10 cellular contexts compared by ENCODE assay signal in the genomic region with DNA sequence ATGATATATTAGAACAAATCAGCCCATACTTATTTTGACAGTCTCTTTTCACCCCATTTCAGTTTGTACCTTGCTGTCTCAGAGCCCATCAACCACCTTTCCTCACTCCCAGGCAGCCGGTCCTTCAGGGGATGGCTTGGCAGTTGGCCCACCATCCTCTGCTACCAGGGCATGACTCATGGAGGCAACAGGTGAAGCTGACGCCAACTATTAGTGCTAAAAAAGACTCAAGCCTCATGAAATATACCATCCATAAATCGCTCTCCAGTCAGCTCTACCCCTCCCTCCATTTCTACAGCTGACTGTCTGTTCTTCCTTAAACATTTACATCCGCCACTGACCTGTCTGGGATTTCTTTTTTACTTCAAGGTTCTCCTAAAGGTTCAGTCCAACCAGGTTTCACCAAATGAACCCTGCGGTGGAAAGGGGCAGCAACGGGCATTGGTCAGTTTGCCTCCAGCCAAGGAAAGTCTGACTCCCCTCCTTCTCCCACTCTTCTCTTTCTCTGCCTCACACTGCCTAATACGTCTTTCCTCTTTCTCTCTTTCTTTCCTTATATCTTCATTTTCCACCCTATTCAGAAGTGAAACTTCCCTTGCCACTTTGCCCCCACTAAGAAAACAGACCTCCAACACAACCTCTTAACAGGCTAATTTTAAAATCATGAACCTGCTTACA.
DNase-seq lines count a peak whose midpoint lies in the region; ATAC-seq and TF ChIP-seq lines count a peak whose summit lies in the region.
"Had no signal": no experiment of that assay in that cellular context is flagged by ENCODE, and none has a peak within 500 bp of the region (broad histone marks: within the 10 kb centered on the region; RNA-seq: fewer than 3 reads in every experiment).

No MANE protein-coding gene starts in this region.

- POLR2A ChIA-PET in naive thymus-derived CD8-positive, alpha-beta T cell (lab: Charles Lee), result interaction anchor here (1.4 kb wide), 1 partner anchor 17 kb away, joined by 3 read pairs; no protein-coding TSS in a partner anchor

- peaks cover 16% of the 10 kb centered on the region for H4K20me1 ChIP-seq in KMS-11 (ENCODE audit: insufficient read depth)

- H3K27ac ChIP-seq in KMS-11, result no peak overlapping the region; the same call in 1 of the 2 replicates

- H3K4me2 ChIP-seq in KMS-11, result peak overlapping the region; percentile 33; the same call in 1 of the 2 replicates

- peaks cover 49% of the 10 kb centered on the region for H3K36me3 Mint-ChIP-seq in activated naive CD8-positive, alpha-beta T cell
- H3K36me3 Mint-ChIP-seq in naive thymus-derived CD8-positive, alpha-beta T cell, result peaks cover 23 to 82% (median 55%) of the 10 kb centered on the region in 3 donors

- H2AFZ ChIP-seq in KMS-11 (ENCODE audit: low read depth), result no peak overlapping the region

- H3K4me1 ChIP-seq in KMS-11 (ENCODE audit: low read depth, poor library complexity, severe bottlenecking), result peaks cover 77% of the 10 kb centered on the region

- ATAC-seq in naive thymus-derived CD8-positive, alpha-beta T cell, result no peak
- ATAC-seq in GM18873 (IDR thresholded peaks at IDR 0.05; ENCODE audit: low FRiP score, unreplicated experiment) (no peak), omental fat pad (ENCODE audit: low FRiP score) (no peak)

- peaks cover 100% of the 10 kb centered on the region for H3K79me2 ChIP-seq in KMS-11 (ENCODE audit: insufficient read depth, low read depth)

- H3K27me3 Mint-ChIP-seq in activated naive CD8-positive, alpha-beta T cell, result no peaks in the 10 kb centered on the region
- H3K27me3 Mint-ChIP-seq in naive thymus-derived CD8-positive, alpha-beta T cell, result no peaks in the 10 kb centered on the region

- no peaks in the 10 kb centered on the region for H3K27me3 ChIP-seq in KMS-11 (ENCODE audit: insufficient read depth, low read depth)

- peak overlapping the region; percentile 46 for H3K27ac Mint-ChIP-seq in activated naive CD8-positive, alpha-beta T cell
- peak overlapping the region in 7 of 10 donors; percentile 9 to 78 (median 29) for H3K27ac Mint-ChIP-seq in naive thymus-derived CD8-positive, alpha-beta T cell

- peak; percentile 88 for DNase-seq in DMS53 (lab: John Stamatoyannopoulos, UW)
- no peak for DNase-seq in naive thymus-derived CD8-positive, alpha-beta T cell
- DNase-seq in stimulated activated CD4-positive, alpha-beta T cell treated with anti-CD3 and anti-CD28 coated beads, Interleukin-12 subunit alpha, Interleukin-12 subunit beta, amount 100 ng/mL, for 4 hours, result no peak
- DNase-seq in omental fat pad (ENCODE audit: low spot score), result no peak
- DNase-seq in activated CD4-positive, alpha-beta T cell treated with anti-CD3 and anti-CD28 coated beads for 1 hour, result no peak
- DNase-seq: activated CD4-positive, alpha-beta T cell treated with anti-CD3 and anti-CD28 coated beads for 4 hours; GOT3 had no signal

- H3K9ac ChIP-seq in KMS-11, result no peak overlapping the region

- peaks cover 2% of the 10 kb centered on the region; the same call in 1 of the 2 replicates for H3K36me3 ChIP-seq in KMS-11 (ENCODE audit: insufficient read depth)

- peaks cover 64% of the 10 kb centered on the region for H3K4me1 Mint-ChIP-seq in activated naive CD8-positive, alpha-beta T cell (ENCODE audit: low read depth)
- H3K4me1 Mint-ChIP-seq in naive thymus-derived CD8-positive, alpha-beta T cell, result peaks cover 32 to 57% (median 51%) of the 10 kb centered on the region in 4 donors

- H3K4me3 Mint-ChIP-seq in activated naive CD8-positive, alpha-beta T cell, result peak overlapping the region; percentile 30
- peak overlapping the region in 2 of 10 donors; percentile 12 to 44 for H3K4me3 Mint-ChIP-seq in naive thymus-derived CD8-positive, alpha-beta T cell

- H3K9me3 Mint-ChIP-seq in activated naive CD8-positive, alpha-beta T cell (ENCODE audit: low read depth), result no peaks in the 10 kb centered on the region
- H3K9me3 Mint-ChIP-seq in naive thymus-derived CD8-positive, alpha-beta T cell, result peaks cover 0 to 7% (median 3%) of the 10 kb centered on the region in 9 donors

- TF ChIP-seq CTCF in KMS-11 (conservative IDR thresholded peaks at IDR 0.05; ENCODE audit: low read depth, low read length) (no peak), omental fat pad (IDR thresholded peaks at IDR 0.05) (no peak)

- H3K4me3 ChIP-seq in KMS-11 (IDR thresholded peaks at IDR 0.05; ENCODE audit: insufficient read depth, low read depth, low read length), result no peak overlapping the region
